In genomic region chr10:129288940-129289468, GRCh38 we compare ENCODE assay signal across 20 cellular contexts.
A peak's percentile ranks its signal among the peaks of the same experiment; 100 is the strongest.
DNase-seq lines count a peak whose midpoint lies in the region; ATAC-seq and TF ChIP-seq lines count a peak whose summit lies in the region.
"Had no signal": no experiment of that assay in that cellular context is flagged by ENCODE, and none has a peak within 500 bp of the region (broad histone marks: within the 10 kb centered on the region; RNA-seq: fewer than 3 reads in every experiment).

No MANE protein-coding gene starts in this region.

- H3K9me3 ChIP-seq in A673 (ENCODE audit: low read depth, low read length, poor library complexity, severe bottlenecking) (peaks cover 3% of the 10 kb centered on the region), BE2C (no peaks in the 10 kb centered on the region), mesenchymal stem cell (ENCODE audit: control insufficient read depth, low read length) (peaks cover 7% of the 10 kb centered on the region)
- H3K9me3 ChIP-seq in CD4-positive, alpha-beta memory T cell (ENCODE audit: control insufficient read depth in 1 of 2, low read length in 2 of 2): no peaks in the 10 kb centered on the region
- H3K9me3 ChIP-seq: HAP-1 had no signal

- H3K27me3 Mint-ChIP-seq in CD4-positive, alpha-beta memory T cell: peaks cover 1 to 5% of the 10 kb centered on the region in 2 donors
- peaks cover 16% of the 10 kb centered on the region for H3K27me3 Mint-ChIP-seq in activated T-helper 17 cell treated with anti-CD3 and anti-CD28 coated beads, Interleukin-2, amount 50 U/mL, for 72 hours

- H3K23ac ChIP-seq in mesenchymal stem cell (ENCODE audit: low read length in 2 of 2): no peak overlapping the region

- H3K27me3 ChIP-seq in A673 (replicated peaks; ENCODE audit: insufficient read depth, low read depth, low read length, poor library complexity) (no peaks in the 10 kb centered on the region), BE2C (no peaks in the 10 kb centered on the region), mesenchymal stem cell (ENCODE audit: control insufficient read depth in 1 of 2, insufficient read depth in 1 of 2, low read length in 2 of 2) (no peaks in the 10 kb centered on the region)
- no peaks in the 10 kb centered on the region for H3K27me3 ChIP-seq in CD4-positive, alpha-beta memory T cell (ENCODE audit: insufficient read depth, low read length)
- H3K27me3 ChIP-seq: BLaER1 treated with 17β-estradiol and CSF1 and Interleukin-3, amounts not matched to agents 10 nM and 100 nM had no signal

- no peak for ATAC-seq in SK-N-SH treated with all-trans-retinoic acid at 6 μM for 48 hours
- no peak for ATAC-seq in activated T-helper 17 cell treated with anti-CD3 and anti-CD28 coated beads, Interleukin-2, amount 50 U/mL, for 72 hours (replicated peaks)
- ATAC-seq: CD8-positive, alpha-beta T cell; GM23338 had no signal

- no peaks in the 10 kb centered on the region for H3K79me1 ChIP-seq in mesenchymal stem cell (replicated peaks; ENCODE audit: low read length, poor library complexity, severe bottlenecking)

- H3K4me3 Mint-ChIP-seq in CD4-positive, alpha-beta memory T cell: no peak overlapping the region
- H3K4me3 Mint-ChIP-seq in activated T-helper 17 cell treated with anti-CD3 and anti-CD28 coated beads, Interleukin-2, amount 50 U/mL, for 72 hours: no peak overlapping the region
- H3K4me3 Mint-ChIP-seq: CD8-positive, alpha-beta T cell; GM23338 had no signal

- POLR2A ChIA-PET in A673 (lab: Charles Lee; ENCODE audit: low non-redundant PET): no interaction called here
- POLR2A ChIA-PET in CD4-positive, alpha-beta memory T cell (lab: Charles Lee; ENCODE audit: partially characterized antibody): no interaction called here

- H3K9me3 Mint-ChIP-seq in CD4-positive, alpha-beta memory T cell: peaks cover 0 to 7% (median 0%) of the 10 kb centered on the region in 8 donors
- no peaks in the 10 kb centered on the region for H3K9me3 Mint-ChIP-seq in activated T-helper 17 cell treated with anti-CD3 and anti-CD28 coated beads, Interleukin-2, amount 50 U/mL, for 72 hours
- H3K9me3 Mint-ChIP-seq: GM23338 had no signal

- H3K36me3 Mint-ChIP-seq in CD4-positive, alpha-beta memory T cell: no peaks in the 10 kb centered on the region
- no peaks in the 10 kb centered on the region for H3K36me3 Mint-ChIP-seq in activated T-helper 17 cell treated with anti-CD3 and anti-CD28 coated beads, Interleukin-2, amount 50 U/mL, for 72 hours (ENCODE audit: low read depth)
- H3K36me3 Mint-ChIP-seq: CD8-positive, alpha-beta T cell had no signal

- H3K4me2 ChIP-seq in mesenchymal stem cell (ENCODE audit: low read length, poor library complexity, severe bottlenecking): no peak overlapping the region
- H3K4me2 ChIP-seq: BLaER1 treated with 17β-estradiol and CSF1 and Interleukin-3, amounts not matched to agents 10 nM and 100 nM; GM23338 had no signal

- no peak overlapping the region for H3K27ac Mint-ChIP-seq in CD4-positive, alpha-beta memory T cell
- H3K27ac Mint-ChIP-seq in activated T-helper 17 cell treated with anti-CD3 and anti-CD28 coated beads, Interleukin-2, amount 50 U/mL, for 72 hours: no peak overlapping the region
- H3K27ac Mint-ChIP-seq: CD8-positive, alpha-beta T cell; GM23338 had no signal

- intact Hi-C loops in A673 (cut with micrococcal nuclease; ENCODE audit: unreplicated experiment): no loop called here
- intact Hi-C loops in CD4-positive, alpha-beta memory T cell (cut with micrococcal nuclease): no loop called here

- H3K27ac ChIP-seq in A673 (ENCODE audit: low read depth, low read length, poor library complexity, severe bottlenecking) (peak overlapping the region; percentile 1), mesenchymal stem cell (ENCODE audit: low read length, poor library complexity, severe bottlenecking) (no peak overlapping the region)
- no peak overlapping the region for H3K27ac ChIP-seq in CD4-positive, alpha-beta memory T cell (ENCODE audit: low read depth, low read length)
- H3K27ac ChIP-seq: BLaER1 treated with 17β-estradiol and CSF1 and Interleukin-3, amounts not matched to agents 10 nM and 100 nM had no signal

- DNase-seq in A673 (ENCODE audit: low spot score) (peak; percentile 50), BE2C (peak; percentile 87), fibroblast of mammary gland (ENCODE audit: low read depth) (peak; percentile 6), mesenchymal stem cell (peak; percentile 43)
- DNase-seq in CD4-positive, alpha-beta memory T cell: no peak
- DNase-seq: ACHN; Calu3; CD8-positive, alpha-beta T cell; DMS153; KG1; NCI-H1105; NCI-H146; NCI-H2029; NCI-H82; OCI-M1 had no signal

- no peak overlapping the region for H3K4ac ChIP-seq in mesenchymal stem cell (ENCODE audit: low read depth in 1 of 2, low read length in 2 of 2)

- H3K4me1 Mint-ChIP-seq in CD4-positive, alpha-beta memory T cell: no peaks in the 10 kb centered on the region
- H3K4me1 Mint-ChIP-seq in activated T-helper 17 cell treated with anti-CD3 and anti-CD28 coated beads, Interleukin-2, amount 50 U/mL, for 72 hours: no peaks in the 10 kb centered on the region
- H3K4me1 Mint-ChIP-seq: GM23338 had no signal

- H4K91ac ChIP-seq in mesenchymal stem cell (ENCODE audit: low read length): no peak overlapping the region

- H3K18ac ChIP-seq in mesenchymal stem cell (ENCODE audit: low read depth in 1 of 2, low read length in 2 of 2): peak overlapping the region in 1 of 2 experiments; percentile 46

- no peaks in the 10 kb centered on the region for H3K36me3 ChIP-seq in A673 (ENCODE audit: insufficient read depth, low read length, poor library complexity, severe bottlenecking)
- H3K36me3 ChIP-seq in BE2C: no peaks in the 10 kb centered on the region
- no peaks in the 10 kb centered on the region for H3K36me3 ChIP-seq in mesenchymal stem cell (ENCODE audit: control insufficient read depth in 1 of 2, insufficient read depth in 2 of 2, low read depth in 1 of 2, low read length in 2 of 2)
- no peaks in the 10 kb centered on the region for H3K36me3 ChIP-seq in CD4-positive, alpha-beta memory T cell (ENCODE audit: insufficient read depth, low read length)
- H3K36me3 ChIP-seq: BLaER1 treated with 17β-estradiol and CSF1 and Interleukin-3, amounts not matched to agents 10 nM and 100 nM; HAP-1 had no signal

- 72% methylated on average over 6 of the region's 6 CpGs for WGBS in mesenchymal stem cell

- H2BK120ac ChIP-seq in mesenchymal stem cell (ENCODE audit: low read depth, low read length): no peak overlapping the region

- no peak overlapping the region for H2AK5ac ChIP-seq in mesenchymal stem cell (ENCODE audit: low read length, severe bottlenecking)

- no peak overlapping the region for H4K8ac ChIP-seq in mesenchymal stem cell (ENCODE audit: low read length)

- H3K14ac ChIP-seq in mesenchymal stem cell (ENCODE audit: low read length in 2 of 2): no peak overlapping the region

- H2BK15ac ChIP-seq in mesenchymal stem cell (ENCODE audit: low read depth, poor library complexity, severe bottlenecking): no peak overlapping the region

- no peak overlapping the region for H2BK5ac ChIP-seq in mesenchymal stem cell (ENCODE audit: low read depth, low read length, poor library complexity, severe bottlenecking)

- BruUV-seq in A673 (replicated peaks; lab: Mats Ljungman, UMichigan): no TSS peak

- H3K4me3 ChIP-seq in A673 (ENCODE audit: low read depth, low read length, poor library complexity, severe bottlenecking) (no peak overlapping the region), BE2C (ENCODE audit: low read depth, low read length) (peak overlapping the region; percentile 13; the same call in 1 of the 2 replicates), fibroblast of mammary gland (ENCODE audit: control insufficient read depth, low read depth, low read length) (no peak overlapping the region), mesenchymal stem cell (ENCODE audit: insufficient read depth in 1 of 2, low read depth in 1 of 2, low read length in 2 of 2) (no peak overlapping the region)
- no peak overlapping the region for H3K4me3 ChIP-seq in CD4-positive, alpha-beta memory T cell (ENCODE audit: low read length in 2 of 2)
- H3K4me3 ChIP-seq: BLaER1 treated with 17β-estradiol and CSF1 and Interleukin-3, amounts not matched to agents 10 nM and 100 nM; GM23338; HAP-1 had no signal

- no peak overlapping the region for H2BK12ac ChIP-seq in mesenchymal stem cell (ENCODE audit: low read length in 2 of 2)

- CTCF ChIA-PET in A673 (lab: Charles Lee): no interaction called here
- CTCF ChIA-PET in CD4-positive, alpha-beta memory T cell (lab: Charles Lee; ENCODE audit: partially characterized antibody): no interaction called here

- no peak overlapping the region for H2AFZ ChIP-seq in mesenchymal stem cell (ENCODE audit: low read depth, low read length)
- H2AFZ ChIP-seq: GM23338 had no signal

- H3K9ac ChIP-seq in mesenchymal stem cell (ENCODE audit: low read length): no peak overlapping the region
- H3K9ac ChIP-seq: BLaER1 treated with 17β-estradiol and CSF1 and Interleukin-3, amounts not matched to agents 10 nM and 100 nM had no signal

- TF ChIP-seq CTCF in A673 (conservative IDR thresholded peaks at IDR 0.05; ENCODE audit: low read depth, low read length): no peak
- no peak for TF ChIP-seq CTCF in BE2C (IDR thresholded peaks at IDR 0.05; ENCODE audit: low read depth, low read length)
- TF ChIP-seq CTCF in fibroblast of mammary gland (conservative IDR thresholded peaks at IDR 0.05; ENCODE audit: control insufficient read depth, insufficient read depth, low read depth, low read length): no peak

- peaks cover 30% of the 10 kb centered on the region for H3K4me1 ChIP-seq in A673 (ENCODE audit: insufficient read depth, low read length, poor library complexity, severe bottlenecking)
- peaks cover 14% of the 10 kb centered on the region for H3K4me1 ChIP-seq in BE2C
- no peaks in the 10 kb centered on the region for H3K4me1 ChIP-seq in mesenchymal stem cell (ENCODE audit: control insufficient read depth, insufficient read depth, low read depth, low read length)
- H3K4me1 ChIP-seq in CD4-positive, alpha-beta memory T cell (ENCODE audit: insufficient read depth, low read length): no peaks in the 10 kb centered on the region
- H3K4me1 ChIP-seq: HAP-1 had no signal

TF ChIP-seq in SK-N-SH treated with all-trans-retinoic acid at 6 μM for 48 hours, 23 proteins besides CTCF, POLR2A, EP300 and RAD21:
- TF ChIP-seq TCF4 (CRISPR knock-in tag; IDR thresholded peaks at IDR 0.05; ENCODE audit: borderline replicate concordance): no peak
- TF ChIP-seq ZC3H10 (CRISPR knock-in tag; IDR thresholded peaks at IDR 0.05): no peak
- TF ChIP-seq ESRRG (CRISPR knock-in tag; IDR thresholded peaks at IDR 0.05): no peak
- no peak for TF ChIP-seq CREB5 (CRISPR knock-in tag; IDR thresholded peaks at IDR 0.05; ENCODE audit: low read depth)

Comparison
In these comparisons a context has a peak if more than half of its experiments do, and no peak if none do; other contexts are left out.
1. DNase-seq: peak in A673 (single experiment), BE2C (single experiment), fibroblast of mammary gland (single experiment) and mesenchymal stem cell (single experiment); none in CD4-positive, alpha-beta memory T cell (0 of 5).